8 cellular contexts compared by ENCODE assay signal in genomic region chr10:43138757-43139241, GRCh38. TPM values are rescaled to one million over a fixed set of nuclear protein-coding genes. Genes with fewer than 3 reads are reported as not detected.
DNase-seq lines count a peak whose midpoint lies in the region; ATAC-seq, FAIRE-seq and TF ChIP-seq lines count a peak whose summit lies in the region.

No MANE protein-coding gene starts in this region.

- H4K20me1 ChIP-seq in GM12878 (ENCODE audit: control insufficient read depth, insufficient read depth): no peaks in the 10 kb centered on the region

- no peaks in the 10 kb centered on the region for H3K27me3 Mint-ChIP-seq in CD4-positive, alpha-beta memory T cell
- no peaks in the 10 kb centered on the region for H3K27me3 Mint-ChIP-seq in T-helper 17 cell
- H3K27me3 Mint-ChIP-seq in immature natural killer cell (ENCODE audit: low read depth in 3 of 3): peaks cover 9 to 18% (median 17%) of the 10 kb centered on the region in 3 donors

- H3K4me3 Mint-ChIP-seq in CD4-positive, alpha-beta memory T cell: peak overlapping the region; percentile 91 to 100 (median 98)
- H3K4me3 Mint-ChIP-seq in T-helper 17 cell (peak overlapping the region; percentile 99), immature natural killer cell (peak overlapping the region; percentile 89 to 100 (median 93))

- no peaks in the 10 kb centered on the region for H3K9me3 Mint-ChIP-seq in CD4-positive, alpha-beta memory T cell
- H3K9me3 Mint-ChIP-seq in immature natural killer cell: no peaks in the 10 kb centered on the region

- intact Hi-C loops in CD4-positive, alpha-beta memory T cell (cut with micrococcal nuclease): loop anchor here (1.0 to 10.0 kb wide), 11 partner anchors 28 to 586 kb away; partner anchors contain the start of genes BMS1, ZNF239, ZNF32 and ZNF33B
- intact Hi-C loops in GM12878 (cut with micrococcal nuclease; ENCODE audit: unreplicated experiment): loop anchor here (5.0 to 10.0 kb wide), 2 partner anchors 269 to 504 kb away; partner anchors contain the start of genes HNRNPF and ZNF33B

- SMC1A ChIA-PET in GM12878 (lab: Charles Lee; ENCODE audit: uncharacterized antibody, unreplicated experiment): interaction anchor here (0.9 to 2.7 kb wide), 9 partner anchors 9 to 66 kb away, joined by 3 to 8 read pairs (median 4); no protein-coding TSS in a partner anchor

- H3K9ac ChIP-seq in GM12878 (ENCODE audit: control insufficient read depth, insufficient read depth, low read length): peak overlapping the region; percentile 75

- in situ Hi-C loops in GM12878 (cut with MboI): loop anchor here (10.0 to 25.0 kb wide), 3 partner anchors 274 to 584 kb away; partner anchors contain the start of genes HNRNPF and ZNF33B

- RAD21 ChIA-PET in GM12878 (lab: Charles Lee; ENCODE audit: unreplicated experiment): interaction anchor here (0.8 to 2.0 kb wide), 5 partner anchors 10 to 63 kb away, joined by 3 to 9 read pairs (median 5); no protein-coding TSS in a partner anchor

- no TSS peak for BruUV-seq in GM12878 (replicated peaks; lab: Mats Ljungman, UMichigan)

- no peak for TF ChIP-seq POLR2A in GM12878 (IDR thresholded peaks at IDR 0.05; ENCODE audit: low read depth, low read length)

- DNase-seq in CD4-positive, alpha-beta memory T cell: peak; percentile 69 to 84 (median 78)
- DNase-seq in GM20000 (ENCODE audit: low spot score) (peak; percentile 71), HTR-8/SVneo (ENCODE audit: insufficient read length, low spot score) (peak; percentile 48), T-helper 17 cell (peak; percentile 41 to 49 (median 47)), GM12878 (ENCODE audit: low read depth, low spot score) (no peak), immature natural killer cell (peak; percentile 65 to 71 (median 69)), middle frontal gyrus (ENCODE audit: extremely low spot score, low spot score) (no peak)
- peak; percentile 17 to 34 for DNase-seq in stimulated activated CD4-positive, alpha-beta T cell treated with anti-CD3 and anti-CD28 coated beads, Interleukin-15, amount 100 ng/mL, for 1 hour (ENCODE audit: low read depth in 1 of 2, low spot score in 1 of 2)

- H3K4me1 ChIP-seq in CD4-positive, alpha-beta memory T cell (ENCODE audit: insufficient read depth, low read length): peaks cover 55% of the 10 kb centered on the region
- H3K4me1 ChIP-seq in GM12878 (ENCODE audit: control insufficient read depth, insufficient read depth, low read length): peaks cover 32% of the 10 kb centered on the region

- FAIRE-seq in HTR-8/SVneo (lab: Jason Lieb, UNC) (no peak), GM12878 (lab: Jason Lieb, UNC) (peak; percentile 61)

- H2AFZ ChIP-seq in GM12878 (ENCODE audit: control insufficient read depth, low read depth, low read length): peak overlapping the region; percentile 31

- POLR2A ChIA-PET in CD4-positive, alpha-beta memory T cell (lab: Charles Lee; ENCODE audit: partially characterized antibody): interaction anchor here (0.6 to 3.9 kb wide), 34 partner anchors 9 to 588 kb away, joined by 3 to 39 read pairs (median 4); partner anchors contain the start of genes BMS1, HNRNPF, ZNF33B and ZNF487
- POLR2A ChIA-PET in GM12878 (lab: Charles Lee): interaction anchor here (0.8 to 2.2 kb wide), 3 partner anchors 10 to 16 kb away, joined by 3 to 7 read pairs (median 4); no protein-coding TSS in a partner anchor

- H3K27ac ChIP-seq in CD4-positive, alpha-beta memory T cell (ENCODE audit: low read depth, low read length): peak overlapping the region; percentile 89
- peak overlapping the region; percentile 82 for H3K27ac ChIP-seq in GM12878 (ENCODE audit: control insufficient read depth, insufficient read depth)

- CTCF ChIA-PET in CD4-positive, alpha-beta memory T cell (lab: Charles Lee; ENCODE audit: partially characterized antibody): interaction anchor here (0.6 to 2.8 kb wide), 10 partner anchors 16 to 210 kb away, joined by 3 to 13 read pairs (median 3); no protein-coding TSS in a partner anchor
- CTCF ChIA-PET in GM12878 (lab: Yijun Ruan, JAX): interaction anchor here (0.8 to 3.5 kb wide), 8 partner anchors 18 to 252 kb away, joined by 3 to 17 read pairs (median 6); no protein-coding TSS in a partner anchor

- H3K27ac Mint-ChIP-seq in CD4-positive, alpha-beta memory T cell: peak overlapping the region; percentile 97 to 100 (median 99)
- H3K27ac Mint-ChIP-seq in T-helper 17 cell (peak overlapping the region; percentile 96), immature natural killer cell (peak overlapping the region; percentile 96 to 100 (median 96))

- TF ChIP-seq RAD21 in GM12878 (IDR thresholded peaks at IDR 0.05; ENCODE audit: insufficient read depth, low read depth, low read length): no peak

- no peak for TF ChIP-seq EP300 in GM12878 (IDR thresholded peaks at IDR 0.05; ENCODE audit: borderline replicate concordance in 1 of 2, control insufficient read depth in 1 of 2, low read depth in 2 of 2, low read length in 2 of 2)

- peaks cover 54% of the 10 kb centered on the region for H3K79me2 ChIP-seq in GM12878 (ENCODE audit: control insufficient read depth, insufficient read depth, low read length)

- H3K4me2 ChIP-seq in GM12878 (ENCODE audit: control insufficient read depth, insufficient read depth): peak overlapping the region; percentile 83

- H3K36me3 ChIP-seq in CD4-positive, alpha-beta memory T cell (ENCODE audit: insufficient read depth, low read length): no peaks in the 10 kb centered on the region
- no peaks in the 10 kb centered on the region for H3K36me3 ChIP-seq in GM12878 (ENCODE audit: control insufficient read depth in 2 of 2, insufficient read depth in 2 of 2, low read length in 1 of 2)

- peaks cover 0 to 9% of the 10 kb centered on the region in 2 donors for H3K36me3 Mint-ChIP-seq in CD4-positive, alpha-beta memory T cell
- H3K36me3 Mint-ChIP-seq in T-helper 17 cell (ENCODE audit: low read depth) (peaks cover 7% of the 10 kb centered on the region), immature natural killer cell (peaks cover 0 to 3% (median 0%) of the 10 kb centered on the region in 3 donors)

- no peaks in the 10 kb centered on the region for H3K9me3 ChIP-seq in CD4-positive, alpha-beta memory T cell (ENCODE audit: control insufficient read depth in 1 of 2, low read length in 2 of 2)
- no peaks in the 10 kb centered on the region for H3K9me3 ChIP-seq in T-helper 17 cell (ENCODE audit: control insufficient read depth, low read length, poor library complexity, severe bottlenecking)
- no peaks in the 10 kb centered on the region for H3K9me3 ChIP-seq in GM12878 (replicated peaks; ENCODE audit: control insufficient read depth, insufficient read depth, low read length)

- H3K4me1 Mint-ChIP-seq in CD4-positive, alpha-beta memory T cell: peaks cover 39 to 62% (median 48%) of the 10 kb centered on the region in 4 donors
- H3K4me1 Mint-ChIP-seq in T-helper 17 cell (peaks cover 39% of the 10 kb centered on the region), immature natural killer cell (peaks cover 58 to 88% of the 10 kb centered on the region in 2 donors)

- under 1% methylated on average over 22 of the region's 22 CpGs for WGBS in GM12878 (ENCODE audit: insufficient coverage, insufficient replicate concordance, low lambda C conversion rate, missing lambda C conversion rate)

- ATAC-seq in T-helper 17 cell (peak; percentile 74), GM12878 (peak; percentile 59)

- H3K4me3 ChIP-seq in CD4-positive, alpha-beta memory T cell (ENCODE audit: low read length in 2 of 2): peak overlapping the region; percentile 67 to 92
- peak overlapping the region; percentile 75 for H3K4me3 ChIP-seq in GM12878

- H3K27me3 ChIP-seq in CD4-positive, alpha-beta memory T cell (ENCODE audit: insufficient read depth, low read length): no peaks in the 10 kb centered on the region
- H3K27me3 ChIP-seq in GM12878 (replicated peaks in 1 of 2; ENCODE audit: control insufficient read depth in 2 of 2, insufficient read depth in 2 of 2, low read length in 1 of 2): no peaks in the 10 kb centered on the region

- TF ChIP-seq CTCF in GM20000 (IDR thresholded peaks at IDR 0.05; ENCODE audit: extremely low read depth, missing control alignments) (no peak), GM12878 (IDR thresholded peaks at IDR 0.05 in 2 of 3, conservative IDR thresholded peaks at IDR 0.05 in 1 of 3; ENCODE audit: control insufficient read depth in 2 of 3, extremely low read depth in 1 of 3, insufficient read depth in 1 of 3, low read depth in 3 of 3, low read length in 3 of 3) (no peak)

TF ChIP-seq in GM12878, 131 proteins besides CTCF, POLR2A, EP300 and RAD21 (continues in another document):
- peak; percentile 8; the same call in 1 of the 2 replicates for TF ChIP-seq CREM (IDR thresholded peaks at IDR 0.05; ENCODE audit: low read depth)

RNA-seq across cellular contexts. Expression of gene CSGALNACT2, which starts 0.6 kb away (rescaled TPM):
- total RNA-seq in CD4-positive, alpha-beta memory T cell: 10 to 100 TPM; 45.3 to 48.2 TPM
- 10 to 100 TPM; 21.1 to 23.5 TPM for polyA plus RNA-seq in CD4-positive, alpha-beta memory T cell
- total RNA-seq in T-helper 17 cell (10 to 100 TPM; 38.9 to 51.4 TPM), GM12878 (2014; rRNA removed) (5.1 and 6.4 TPM in 2 replicates), GM12878 (2014; rRNA removed; fragmentation: Illumina TruSeq; extraction: Trizol) (6.0 and 6.3 TPM in 2 replicates), GM12878 (2021) (7.6 and 8.4 TPM in 2 replicates)
- total RNA-seq in GM12878 (2013; cell fraction: nucleolus; rRNA removed): 12.3 and 14.1 TPM in 2 replicates
- polyA plus RNA-seq in GM12878 (2011; ENCODE audit: low read depth): 5.7 TPM
- polyA plus RNA-seq in GM12878 (2011; rRNA removed) (12.6 and 18.8 TPM in 2 replicates), GM12878 (2014; fragmentation: Illumina TruSeq; extraction: Trizol) (12.3 and 18.3 TPM in 2 replicates), GM12878 (2014; fragmentation: Nextera tagmentation; extraction: Ambion mirVana) (1 to 10 TPM; 2.5 to 4.0 TPM), GM12878 (2014; rRNA removed) (7.4 and 10.1 TPM in 2 replicates), GM12878 (2016; fragmentation: Nextera tagmentation; extraction: Ambion mirVana) (1 to 10 TPM; 9.0 to 9.9 TPM), immature natural killer cell (10 to 100 TPM; 14.8 to 27.6 (median 17.6) TPM)
- polyA plus RNA-seq in GM12878 (2011; cell fraction: cytosol; rRNA removed): 4.6 and 6.2 TPM in 2 replicates
- polyA plus RNA-seq in GM12878 (2011; cell fraction: nucleus; rRNA removed): 12.0 and 12.8 TPM in 2 replicates
- 8.0 and 10.6 TPM in 2 replicates for polyA plus RNA-seq in GM12878 (2012)
- polyA minus RNA-seq in GM12878 (2011; rRNA and poly(A)+ RNA removed): 5.5 and 7.8 TPM in 2 replicates
- 3.2 and 3.5 TPM in 2 replicates for polyA minus RNA-seq in GM12878 (2011; cell fraction: cytosol; rRNA and poly(A)+ RNA removed)
- 2.5 and 3.7 TPM in 2 replicates for polyA minus RNA-seq in GM12878 (2011; cell fraction: nucleus; rRNA and poly(A)+ RNA removed)

Comparison
In these comparisons a context has a peak if more than half of its experiments do, and no peak if none do; other contexts are left out.
1. DNase-seq: peak in CD4-positive, alpha-beta memory T cell (5 of 5), GM20000 (single experiment), HTR-8/SVneo (single experiment), T-helper 17 cell (3 of 3), immature natural killer cell (3 of 3) and stimulated activated CD4-positive, alpha-beta T cell treated with anti-CD3 and anti-CD28 coated beads, Interleukin-15, amount 100 ng/mL, for 1 hour (2 of 2); none in GM12878 (single experiment) and middle frontal gyrus (single experiment).
2. Peak in every context shown above with its lines, with median percentiles within 50 percentile points of each other: H3K27ac Mint-ChIP-seq and H3K4me3 Mint-ChIP-seq.